In genomic region chr14:22996823-22997301, GRCh38 we compare ENCODE assay signal across 32 cellular contexts. TPM values are rescaled to one million over a fixed set of nuclear protein-coding genes. Genes with fewer than 3 reads are reported as not detected.
DNase-seq lines count a peak whose midpoint lies in the region; ATAC-seq and TF ChIP-seq lines count a peak whose summit lies in the region.
"Had no signal": no experiment of that assay in that cellular context is flagged by ENCODE, and none has a peak within 500 bp of the region (broad histone marks: within the 10 kb centered on the region; RNA-seq: fewer than 3 reads in every experiment).

No MANE protein-coding gene starts in this region.

- peak overlapping the region; percentile 71; the same call in 1 of the 2 replicates for H3K23ac ChIP-seq in IMR-90 (ENCODE audit: low read depth, low read length)

- H2BK120ac ChIP-seq in IMR-90 (ENCODE audit: low read depth, low read length): no peak overlapping the region

- no peak overlapping the region for H2AK5ac ChIP-seq in IMR-90 (ENCODE audit: low read depth, low read length)

- 60% methylated on average over 2 of the region's 7 CpGs; no CpG with 5 or more reads in 1 of the 2 experiments for WGBS in IMR-90 (ENCODE audit: extremely low coverage in 2 of 2, insufficient read length in 1 of 2), 2 experiments

- no peak overlapping the region for H4K5ac ChIP-seq in IMR-90 (ENCODE audit: low read depth, low read length)

- DNase-seq in IMR-90 (no peak), NCI-H82 treated with DMSO at 0.1 percent for 48 hours (lab: John Stamatoyannopoulos, UW; ENCODE audit: unreplicated experiment) (peak; percentile 25), glutamatergic neuron (peak; percentile 43), omental fat pad (ENCODE audit: low spot score) (no peak), HK-2 (ENCODE audit: unreplicated experiment) (no peak), dedifferentiated amniotic fluid mesenchymal stem cell (ENCODE audit: extremely low spot score) (no peak)
- no peak for DNase-seq in CD4-positive, alpha-beta memory T cell
- DNase-seq in activated CD4-positive, alpha-beta T cell treated with anti-CD3 and anti-CD28 coated beads for 48 hours: no peak
- DNase-seq: activated CD4-positive, alpha-beta T cell treated with anti-CD3 and anti-CD28 coated beads, Interleukin-2, amount 50 U/mL, for 1 hour; activated gamma-delta T cell treated with Interleukin-2 at 50 U/mL for 16 hours; activated T-cell treated with anti-CD3 and anti-CD28 coated beads, Interleukin-2, amount 50 U/mL, for 4 hours; Caco-2; colonic mucosa; DMS79; effector memory CD8-positive, alpha-beta T cell; erythroblast; H9; head of caudate nucleus; Kasumi-1; NCI-H1436 treated with DMSO at 0.1 percent for 48 hours; NCI-H510A treated with DMSO at 0.1 percent for 48 hours; OCI-M1; retina; small intestine; stimulated activated naive CD4-positive, alpha-beta T cell; upper lobe of left lung had no signal

- no peaks in the 10 kb centered on the region; the same call in 1 of the 2 replicates for H3K27me3 ChIP-seq in IMR-90 (ENCODE audit: control insufficient read depth, insufficient read depth, low read length)
- no peaks in the 10 kb centered on the region for H3K27me3 ChIP-seq in CD4-positive, alpha-beta memory T cell (ENCODE audit: insufficient read depth, low read length)
- H3K27me3 ChIP-seq: colonic mucosa, suprapubic skin, upper lobe of left lung had no signal

- H2BK5ac ChIP-seq in IMR-90 (ENCODE audit: low read depth, low read length, poor library complexity, severe bottlenecking): no peak overlapping the region

- TF ChIP-seq POLR2A in IMR-90 (IDR thresholded peaks at IDR 0.05; ENCODE audit: low read depth, low read length): no peak

- H2AK9ac ChIP-seq in IMR-90 (replicated peaks; ENCODE audit: low read depth, low read length, poor library complexity): peak overlapping the region; percentile 34

- H3K56ac ChIP-seq in IMR-90 (ENCODE audit: extremely low read depth, insufficient read depth, low read length): no peak overlapping the region

- no peaks in the 10 kb centered on the region for H4K20me1 ChIP-seq in IMR-90 (ENCODE audit: insufficient read depth, low read length)

- POLR2A ChIA-PET in IMR-90 (lab: Charles Lee; ENCODE audit: unreplicated experiment): no interaction called here
- POLR2A ChIA-PET in CD4-positive, alpha-beta memory T cell (lab: Charles Lee; ENCODE audit: partially characterized antibody): interaction anchor here (1.5 to 4.1 kb wide), 3 partner anchors 10 to 61 kb away, joined by 5 to 21 read pairs (median 18); partner anchors contain the start of gene CDH24

- H2AFZ ChIP-seq in IMR-90 (replicated peaks; ENCODE audit: low read length, poor library complexity): peak overlapping the region; percentile 36
- H2AFZ ChIP-seq: parathyroid adenoma had no signal

- no peak overlapping the region for H3K9ac ChIP-seq in IMR-90 (ENCODE audit: low read depth, low read length)
- H3K9ac ChIP-seq: parathyroid adenoma had no signal

- no peaks in the 10 kb centered on the region for H3K36me3 Mint-ChIP-seq in glutamatergic neuron (ENCODE audit: unreplicated experiment)
- H3K36me3 Mint-ChIP-seq in CD4-positive, alpha-beta memory T cell: peaks cover 3 to 7% of the 10 kb centered on the region in 2 donors

- no peak overlapping the region for H2BK20ac ChIP-seq in IMR-90 (ENCODE audit: low read depth, low read length)

- peaks cover 27% of the 10 kb centered on the region for H3K4me1 Mint-ChIP-seq in glutamatergic neuron (ENCODE audit: low read depth, unreplicated experiment)
- no peaks in the 10 kb centered on the region for H3K4me1 Mint-ChIP-seq in CD4-positive, alpha-beta memory T cell

- BruUV-seq in IMR-90 (replicated peaks; lab: Mats Ljungman, UMichigan): no TSS peak

- intact Hi-C loops in IMR-90 (cut with micrococcal nuclease): no loop called here
- intact Hi-C loops in CD4-positive, alpha-beta memory T cell (cut with micrococcal nuclease): no loop called here

- no peak overlapping the region for H3K4me3 ChIP-seq in IMR-90 (ENCODE audit: insufficient read depth, low read depth, low read length)
- H3K4me3 ChIP-seq in CD4-positive, alpha-beta memory T cell (ENCODE audit: low read length in 2 of 2): no peak overlapping the region
- H3K4me3 ChIP-seq: colonic mucosa, suprapubic skin, upper lobe of left lung had no signal

- H3K4me1 ChIP-seq in IMR-90 (ENCODE audit: control insufficient read depth, insufficient read depth, low read length): peaks cover 4% of the 10 kb centered on the region
- no peaks in the 10 kb centered on the region for H3K4me1 ChIP-seq in CD4-positive, alpha-beta memory T cell (ENCODE audit: insufficient read depth, low read length)
- H3K4me1 ChIP-seq: colonic mucosa, parathyroid adenoma had no signal

- H3K18ac ChIP-seq in IMR-90 (ENCODE audit: low read depth, low read length): no peak overlapping the region

- H3K79me1 ChIP-seq in IMR-90 (ENCODE audit: low read depth in 1 of 2, low read length in 2 of 2): no peaks in the 10 kb centered on the region

- no peak overlapping the region for H3K14ac ChIP-seq in IMR-90 (replicated peaks; ENCODE audit: low read depth, low read length)

- H4K91ac ChIP-seq in IMR-90 (ENCODE audit: insufficient read depth, low read depth, low read length): no peak overlapping the region

- H3K4ac ChIP-seq in IMR-90 (ENCODE audit: low read depth, low read length): no peak overlapping the region

- no peak overlapping the region for H3K27ac Mint-ChIP-seq in glutamatergic neuron (ENCODE audit: unreplicated experiment)
- no peak overlapping the region for H3K27ac Mint-ChIP-seq in CD4-positive, alpha-beta memory T cell
- H3K27ac Mint-ChIP-seq: effector memory CD8-positive, alpha-beta T cell; H9; nephron had no signal

- no peak overlapping the region for H4K8ac ChIP-seq in IMR-90 (ENCODE audit: low read depth in 2 of 2, low read length in 2 of 2)

- H3K9me3 ChIP-seq in IMR-90 (ENCODE audit: control insufficient read depth, insufficient read depth, low read length): no peaks in the 10 kb centered on the region
- no peaks in the 10 kb centered on the region for H3K9me3 ChIP-seq in CD4-positive, alpha-beta memory T cell (ENCODE audit: control insufficient read depth in 1 of 2, low read length in 2 of 2)
- H3K9me3 ChIP-seq: Caco-2, colonic mucosa, suprapubic skin, upper lobe of left lung had no signal

- H3K36me3 ChIP-seq in IMR-90 (ENCODE audit: control insufficient read depth, insufficient read depth, low read length): no peaks in the 10 kb centered on the region
- H3K36me3 ChIP-seq in CD4-positive, alpha-beta memory T cell (ENCODE audit: insufficient read depth, low read length): no peaks in the 10 kb centered on the region
- H3K36me3 ChIP-seq: colonic mucosa had no signal

- CTCF ChIA-PET in IMR-90 (lab: Yijun Ruan, JAX): interaction anchor here (0.6 to 3.2 kb wide), 4 partner anchors 10 to 72 kb away, joined by 4 to 20 read pairs (median 9); partner anchors contain the start of gene CDH24
- CTCF ChIA-PET in CD4-positive, alpha-beta memory T cell (lab: Charles Lee; ENCODE audit: partially characterized antibody): interaction anchor here (1.3 to 38.6 kb wide), 5 partner anchors 10 to 80 kb away, joined by 5 to 1070 read pairs (median 44); partner anchors contain the start of gene CDH24

- peaks cover 3% of the 10 kb centered on the region for H3K9me3 Mint-ChIP-seq in glutamatergic neuron (ENCODE audit: unreplicated experiment)
- H3K9me3 Mint-ChIP-seq in CD4-positive, alpha-beta memory T cell: no peaks in the 10 kb centered on the region
- H3K9me3 Mint-ChIP-seq: activated T-cell treated with anti-CD3 and anti-CD28 coated beads, Interleukin-2, amount 50 U/mL, for 4 hours; effector memory CD8-positive, alpha-beta T cell; H9; nephron had no signal

- in situ Hi-C loops in IMR-90 (cut with MboI; ENCODE audit: low sequenced_read_pairs): no loop called here

- no peak for ATAC-seq in IMR-90 (ENCODE audit: low read depth)
- ATAC-seq in omental fat pad (ENCODE audit: low FRiP score): peak; percentile 70
- ATAC-seq: activated T-cell treated with anti-CD3 and anti-CD28 coated beads, Interleukin-2, amount 50 U/mL, for 4 hours; effector memory CD8-positive, alpha-beta T cell had no signal

- H3K4me2 ChIP-seq in IMR-90 (ENCODE audit: low read depth, low read length): no peak overlapping the region

- no peak overlapping the region for H2BK15ac ChIP-seq in IMR-90 (ENCODE audit: low read depth, low read length)

- no peak for TF ChIP-seq RAD21 in IMR-90 (IDR thresholded peaks at IDR 0.05; ENCODE audit: low read length)

- no peak overlapping the region for H3K27ac ChIP-seq in IMR-90 (ENCODE audit: insufficient read depth, low read length)
- H3K27ac ChIP-seq in CD4-positive, alpha-beta memory T cell (ENCODE audit: low read depth, low read length): no peak overlapping the region
- H3K27ac ChIP-seq: C4-2B, colonic mucosa, parathyroid adenoma, suprapubic skin had no signal

- H3K4me3 Mint-ChIP-seq in glutamatergic neuron (ENCODE audit: unreplicated experiment): no peak overlapping the region
- H3K4me3 Mint-ChIP-seq in CD4-positive, alpha-beta memory T cell: no peak overlapping the region
- H3K4me3 Mint-ChIP-seq: activated T-cell treated with anti-CD3 and anti-CD28 coated beads, Interleukin-2, amount 50 U/mL, for 4 hours; effector memory CD8-positive, alpha-beta T cell; H9; nephron had no signal

- no peaks in the 10 kb centered on the region; the same call in 1 of the 2 replicates for H3K9me1 ChIP-seq in IMR-90 (ENCODE audit: insufficient read depth, low read length)

- dilution Hi-C loops in IMR-90 (cut with HindIII; ENCODE audit: low sequenced_read_pairs, unreplicated experiment): no loop called here

- H3K27me3 Mint-ChIP-seq in glutamatergic neuron (ENCODE audit: unreplicated experiment): peaks cover 3% of the 10 kb centered on the region
- H3K27me3 Mint-ChIP-seq in CD4-positive, alpha-beta memory T cell: no peaks in the 10 kb centered on the region
- H3K27me3 Mint-ChIP-seq: effector memory CD8-positive, alpha-beta T cell had no signal

- TF ChIP-seq CTCF in IMR-90 (conservative IDR thresholded peaks at IDR 0.05; ENCODE audit: low read depth, low read length): no peak
- TF ChIP-seq CTCF in glutamatergic neuron (IDR thresholded peaks at IDR 0.05; ENCODE audit: partially characterized antibody, unreplicated experiment): no peak
- TF ChIP-seq CTCF in omental fat pad (IDR thresholded peaks at IDR 0.05): no peak

RNA-seq across cellular contexts. Expression of gene C14orf93, which starts 13.1 kb away (rescaled TPM):
- total RNA-seq in IMR-90 (2012; rRNA removed) (4.7 and 5.7 TPM in 2 replicates), glutamatergic neuron (ENCODE audit: unreplicated experiment) (12.1 TPM), omental fat pad (10 to 100 TPM in 1 of 4 donors, 1 to 10 TPM in 3; 6.0 to 12.2 (median 8.4) TPM)
- polyA plus RNA-seq in IMR-90 (2012; rRNA removed): 4.7 and 5.4 TPM in 2 replicates
- 3.8 and 5.1 TPM in 2 replicates for polyA plus RNA-seq in IMR-90 (2012; cell fraction: cytosol; rRNA removed)
- polyA plus RNA-seq in IMR-90 (2012; cell fraction: nucleus; rRNA removed; ENCODE audit: low replicate concordance): 10.0 and 12.8 TPM in 2 replicates
- 10 to 100 TPM; 13.2 to 13.3 TPM for total RNA-seq in CD4-positive, alpha-beta memory T cell
- polyA plus RNA-seq in CD4-positive, alpha-beta memory T cell: 1 to 10 TPM; 6.0 to 7.9 TPM

RNA-seq across cellular contexts. Expression of gene AJUBA, which starts 14.5 kb away (rescaled TPM):
- 57.2 and 67.6 TPM in 2 replicates for total RNA-seq in IMR-90 (2012; rRNA removed)
- polyA plus RNA-seq in IMR-90 (2012; rRNA removed): 46.3 and 46.4 TPM in 2 replicates
- polyA plus RNA-seq in IMR-90 (2012; cell fraction: cytosol; rRNA removed): 31.5 and 33.3 TPM in 2 replicates
- polyA plus RNA-seq in IMR-90 (2012; cell fraction: nucleus; rRNA removed; ENCODE audit: low replicate concordance): 56.1 and 57.4 TPM in 2 replicates
- 0.34 TPM for total RNA-seq in glutamatergic neuron (ENCODE audit: unreplicated experiment)
- total RNA-seq in omental fat pad: 10 to 100 TPM in 2 of 4 donors, 1 to 10 TPM in 2; 4.0 to 13.4 (median 9.9) TPM
- 1 to 10 TPM; 2.8 to 3.9 TPM for total RNA-seq in CD4-positive, alpha-beta memory T cell
- 1 to 10 TPM in 1 of 2 donors, under 1 TPM in 1; 0.30 to 1.3 TPM for polyA plus RNA-seq in CD4-positive, alpha-beta memory T cell

RNA-seq across cellular contexts. Expression of gene PSMB5, which starts 37.8 kb away (rescaled TPM):
- total RNA-seq in IMR-90 (2012; rRNA removed) (268 and 310 TPM in 2 replicates), glutamatergic neuron (ENCODE audit: unreplicated experiment) (289 TPM), omental fat pad (100 to 1,000 TPM; 126 to 150 (median 129) TPM)
- polyA plus RNA-seq in IMR-90 (2012; rRNA removed): 321 and 335 TPM in 2 replicates
- polyA plus RNA-seq in IMR-90 (2012; cell fraction: cytosol; rRNA removed): 284 and 429 TPM in 2 replicates
- 118 and 128 TPM in 2 replicates for polyA plus RNA-seq in IMR-90 (2012; cell fraction: nucleus; rRNA removed; ENCODE audit: low replicate concordance)
- 10 to 100 TPM; 31.4 to 33.6 TPM for total RNA-seq in CD4-positive, alpha-beta memory T cell
- polyA plus RNA-seq in CD4-positive, alpha-beta memory T cell: 10 to 100 TPM; 52.9 to 56.6 TPM

RNA-seq across cellular contexts. Expression of gene HAUS4, which starts 40.0 kb away (rescaled TPM):
- 19.2 and 24.2 TPM in 2 replicates for total RNA-seq in IMR-90 (2012; rRNA removed)
- polyA plus RNA-seq in IMR-90 (2012; rRNA removed): 13.5 and 16.9 TPM in 2 replicates
- 6.4 and 11.7 TPM in 2 replicates for polyA plus RNA-seq in IMR-90 (2012; cell fraction: cytosol; rRNA removed)
- polyA plus RNA-seq in IMR-90 (2012; cell fraction: nucleus; rRNA removed; ENCODE audit: low replicate concordance): 11.4 and 23.7 TPM in 2 replicates
- total RNA-seq in glutamatergic neuron (ENCODE audit: unreplicated experiment): 9.7 TPM
- 10 to 100 TPM; 27.0 to 84.8 (median 32.0) TPM for total RNA-seq in omental fat pad
- 10 to 100 TPM; 32.6 to 35.7 TPM for total RNA-seq in CD4-positive, alpha-beta memory T cell
- 10 to 100 TPM; 29.1 to 31.3 TPM for polyA plus RNA-seq in CD4-positive, alpha-beta memory T cell

RNA-seq across cellular contexts. Expression of gene PSMB11, which starts 45.1 kb away (rescaled TPM):
- not detected in 2 replicates for total RNA-seq in IMR-90 (2012; rRNA removed)
- polyA plus RNA-seq in IMR-90 (2012; rRNA removed): not detected in 2 replicates
- 0.01 TPM in 1 of 2 replicates, not detected in the other for polyA plus RNA-seq in IMR-90 (2012; cell fraction: cytosol; rRNA removed)
- not detected in 2 replicates for polyA plus RNA-seq in IMR-90 (2012; cell fraction: nucleus; rRNA removed; ENCODE audit: low replicate concordance)
- not detected for total RNA-seq in glutamatergic neuron (ENCODE audit: unreplicated experiment)
- total RNA-seq in omental fat pad: not detected
- total RNA-seq in CD4-positive, alpha-beta memory T cell: not detected
- not detected for polyA plus RNA-seq in CD4-positive, alpha-beta memory T cell
- total RNA-seq: activated T-cell treated with anti-CD3 and anti-CD28 coated beads, Interleukin-2, amount 50 U/mL, for 4 hours; Caco-2; cardiac septum; colonic mucosa; H9; lung microvascular endothelial cell; suprapubic skin; upper lobe of left lung had no signal
- polyA plus RNA-seq: small intestine had no signal

Comparison
In these comparisons a context has a peak if more than half of its experiments do, and no peak if none do; other contexts are left out.
1. DNase-seq: peak in NCI-H82 treated with DMSO at 0.1 percent for 48 hours (single experiment) and glutamatergic neuron (single experiment); none in IMR-90 (single experiment), omental fat pad (single experiment), CD4-positive, alpha-beta memory T cell (0 of 5), HK-2 (single experiment), activated CD4-positive, alpha-beta T cell treated with anti-CD3 and anti-CD28 coated beads for 48 hours (single experiment) and dedifferentiated amniotic fluid mesenchymal stem cell (single experiment).